9 cellular contexts compared by ENCODE assay signal in genomic region chr11:133821776-133822175, GRCh38. TPM values are rescaled to one million over a fixed set of nuclear protein-coding genes. Genes with fewer than 3 reads are reported as not detected.
DNase-seq lines count a peak whose midpoint lies in the region; ATAC-seq lines count a peak whose summit lies in the region.
"Had no signal": no experiment of that assay in that cellular context is flagged by ENCODE, and none has a peak within 500 bp of the region (broad histone marks: within the 10 kb centered on the region; RNA-seq: fewer than 3 reads in every experiment).

No MANE protein-coding gene starts in this region.

- H3K27ac ChIP-seq in right cardiac atrium (ENCODE audit: low read length) (no peak overlapping the region), substantia nigra (ENCODE audit: low read depth, low read length, poor library complexity, severe bottlenecking) (no peak overlapping the region)

- H3K4me3 ChIP-seq in right cardiac atrium (ENCODE audit: low read length) = no peak overlapping the region

- WGBS in right cardiac atrium = 41% methylated on average over 8 of the region's 8 CpGs

- H3K27me3 ChIP-seq in right cardiac atrium (ENCODE audit: control insufficient read depth, insufficient read depth) = no peaks in the 10 kb centered on the region

- ATAC-seq in GM21723 (IDR thresholded peaks at IDR 0.05; ENCODE audit: unreplicated experiment) = peak; percentile 83
- ATAC-seq in right cardiac atrium = peak; percentile 75 to 81
- ATAC-seq in GM19467 (IDR thresholded peaks at IDR 0.05; ENCODE audit: unreplicated experiment) = no peak

- H3K4me1 ChIP-seq in right cardiac atrium (ENCODE audit: control insufficient read depth, insufficient read depth, low read length) = no peaks in the 10 kb centered on the region

- DNase-seq in NCI-H146 (lab: John Stamatoyannopoulos, UW) = peak; percentile 40
- no peak for DNase-seq in NCI-H146 treated with DMSO at 0.1 percent for 48 hours (lab: John Stamatoyannopoulos, UW; ENCODE audit: unreplicated experiment)
- DNase-seq in MV-4-11 (lab: John Stamatoyannopoulos, UW) = peak; percentile 56
- DNase-seq in activated CD4-positive, alpha-beta T cell treated with anti-CD3 and anti-CD28 coated beads, Interleukin-2, amount 50 U/mL, for 48 hours = peak; percentile 25 to 47
- peak; percentile 60 to 82 (median 77) for DNase-seq in right cardiac atrium
- peak in 34 of 49 donors; percentile 6 to 67 (median 41) for DNase-seq in substantia nigra (lab: John Stamatoyannopoulos, UW)

- no peaks in the 10 kb centered on the region for H3K9me3 ChIP-seq in right cardiac atrium (ENCODE audit: control insufficient read depth, low read length)

- intact Hi-C loops in right cardiac atrium (cut with DNase I) = loop anchor here in 1 of 4 donors (5.0 to 10.0 kb wide), 3 partner anchors 204 to 737 kb away; no protein-coding TSS in a partner anchor

RNA-seq across cellular contexts. Expression of gene SPATA19, which starts 23.5 kb away (rescaled TPM):
- not detected for total RNA-seq in right cardiac atrium
- not detected for polyA plus RNA-seq in right cardiac atrium
- total RNA-seq: renal cortical epithelial cell had no signal
